In genomic region chrX:50198348-50198747, GRCh38 we compare ENCODE assay signal across 20 cellular contexts. TPM values are rescaled to one million over a fixed set of nuclear protein-coding genes. Genes with fewer than 3 reads are reported as not detected.
A peak's percentile ranks its signal among the peaks of the same experiment; 100 is the strongest.
DNase-seq lines count a peak whose midpoint lies in the region; ATAC-seq, FAIRE-seq and TF ChIP-seq lines count a peak whose summit lies in the region.
"Had no signal": no experiment of that assay in that cellular context is flagged by ENCODE, and none has a peak within 500 bp of the region (broad histone marks: within the 10 kb centered on the region; RNA-seq: fewer than 3 reads in every experiment).

No MANE protein-coding gene starts in this region.

- H3K36me3 Mint-ChIP-seq in CD8-positive, alpha-beta T cell = no peaks in the 10 kb centered on the region
- H3K36me3 Mint-ChIP-seq: CD4-positive, alpha-beta memory T cell had no signal

- no peaks in the 10 kb centered on the region for H3K9me3 ChIP-seq in endothelial cell of umbilical vein (replicated peaks; ENCODE audit: control insufficient read depth, insufficient read depth, low read length)
- H3K9me3 ChIP-seq in CD8-positive, alpha-beta T cell (ENCODE audit: low read length) = no peaks in the 10 kb centered on the region
- H3K9me3 ChIP-seq: BLaER1 had no signal

- ATAC-seq in CD8-positive, alpha-beta T cell = no peak
- ATAC-seq in GM21576 (IDR thresholded peaks at IDR 0.05; ENCODE audit: unreplicated experiment) = no peak
- ATAC-seq: Panc1, Right ventricle myocardium inferior had no signal

- no peaks in the 10 kb centered on the region for H4K20me1 ChIP-seq in endothelial cell of umbilical vein (replicated peaks; ENCODE audit: control insufficient read depth, extremely low read depth, insufficient read depth, low read length)
- H4K20me1 ChIP-seq: BLaER1 had no signal

- H3K36me3 ChIP-seq in endothelial cell of umbilical vein (ENCODE audit: control insufficient read depth in 2 of 2, extremely low read depth in 1 of 2, insufficient read depth in 2 of 2, low read length in 2 of 2) = no peaks in the 10 kb centered on the region
- no peaks in the 10 kb centered on the region for H3K36me3 ChIP-seq in CD8-positive, alpha-beta T cell (ENCODE audit: insufficient read depth, low read length)
- H3K36me3 ChIP-seq: BLaER1 had no signal

- TF ChIP-seq CTCF in endothelial cell of umbilical vein (IDR thresholded peaks at IDR 0.05; ENCODE audit: extremely low read depth in 1 of 2, insufficient read depth in 1 of 2, low read depth in 1 of 2, low read length in 2 of 2) = no peak
- TF ChIP-seq CTCF in CD8-positive, alpha-beta T cell (IDR thresholded peaks at IDR 0.05) = no peak
- no peak for TF ChIP-seq CTCF in GM13976 (IDR thresholded peaks at IDR 0.05; ENCODE audit: borderline replicate concordance, control extremely low read depth, extremely low read depth, insufficient read depth, missing control alignments)

- no peak overlapping the region for H3K9ac ChIP-seq in endothelial cell of umbilical vein (replicated peaks; ENCODE audit: extremely low read depth, insufficient read depth, low read length)
- H3K9ac ChIP-seq: BLaER1, KMS-11 had no signal

- H3K27me3 ChIP-seq in endothelial cell of umbilical vein (ENCODE audit: control insufficient read depth in 2 of 2, insufficient read depth in 2 of 2, low read length in 2 of 2) = no peaks in the 10 kb centered on the region
- no peaks in the 10 kb centered on the region for H3K27me3 ChIP-seq in CD8-positive, alpha-beta T cell (ENCODE audit: insufficient read depth, low read length)

- no peaks in the 10 kb centered on the region for H3K79me2 ChIP-seq in endothelial cell of umbilical vein (ENCODE audit: control insufficient read depth, insufficient read depth, low read length)

- POLR2A ChIA-PET in endothelial cell of umbilical vein (lab: Charles Lee) = no interaction called here
- POLR2A ChIA-PET in CD8-positive, alpha-beta T cell (lab: Charles Lee) = no interaction called here

- peak; percentile 51 for FAIRE-seq in GM12892 (lab: Jason Lieb, UNC)
- FAIRE-seq in endothelial cell of umbilical vein (lab: Jason Lieb, UNC) = no peak
- FAIRE-seq: A204.1, D721Med had no signal

- H3K27me3 Mint-ChIP-seq in CD8-positive, alpha-beta T cell (ENCODE audit: low read depth) = peaks cover 8% of the 10 kb centered on the region

- H3K27ac ChIP-seq in endothelial cell of umbilical vein (ENCODE audit: insufficient read depth, low read depth, low read length) = peak overlapping the region; percentile 18
- no peak overlapping the region for H3K27ac ChIP-seq in CD8-positive, alpha-beta T cell (ENCODE audit: low read depth, low read length)
- H3K27ac ChIP-seq: BLaER1, KMS-11, SK-N-MC had no signal

- dilution Hi-C loops in endothelial cell of umbilical vein (cut with MboI; ENCODE audit: extremely low pct_ligation_motif_present, low sequenced_read_pairs) = no loop called here

- no peak overlapping the region for H2AFZ ChIP-seq in endothelial cell of umbilical vein (ENCODE audit: low read depth, low read length)

- no peak overlapping the region for H3K4me3 ChIP-seq in endothelial cell of umbilical vein (replicated peaks in 1 of 3; ENCODE audit: insufficient read depth in 1 of 3, low read depth in 1 of 3, low read length in 3 of 3)
- H3K4me3 ChIP-seq in CD8-positive, alpha-beta T cell (ENCODE audit: low read depth, low read length) = no peak overlapping the region
- H3K4me3 ChIP-seq: BLaER1, SK-N-MC had no signal

- no peak overlapping the region for H3K27ac Mint-ChIP-seq in CD8-positive, alpha-beta T cell
- H3K27ac Mint-ChIP-seq: CD4-positive, alpha-beta memory T cell; H9 had no signal

- CTCF ChIA-PET in endothelial cell of umbilical vein (lab: Charles Lee) = interaction anchor here (1.2 to 1.7 kb wide), 2 partner anchors 98 to 314 kb away, joined by 4 to 5 read pairs; no protein-coding TSS in a partner anchor
- CTCF ChIA-PET in CD8-positive, alpha-beta T cell (lab: Charles Lee) = no interaction called here

- intact Hi-C loops in endothelial cell of umbilical vein (cut with micrococcal nuclease) = no loop called here
- intact Hi-C loops in CD8-positive, alpha-beta T cell (cut with DNase I, micrococcal nuclease) = no loop called here

- no peak overlapping the region for H3K4me2 ChIP-seq in endothelial cell of umbilical vein (ENCODE audit: insufficient read depth, low read length)
- H3K4me2 ChIP-seq: BLaER1, KMS-11 had no signal

- BruUV-seq in endothelial cell of umbilical vein (replicated peaks; lab: Mats Ljungman, UMichigan) = no TSS peak

- no peak overlapping the region for H3K4me3 Mint-ChIP-seq in CD8-positive, alpha-beta T cell
- H3K4me3 Mint-ChIP-seq: CD4-positive, alpha-beta memory T cell; H9 had no signal

- in situ Hi-C loops in GM13976 (cut with MboI; ENCODE audit: low sequenced_read_pairs, unreplicated experiment) = no loop called here

- H3K9me3 Mint-ChIP-seq in CD8-positive, alpha-beta T cell = no peaks in the 10 kb centered on the region
- H3K9me3 Mint-ChIP-seq: CD4-positive, alpha-beta memory T cell had no signal

- no peaks in the 10 kb centered on the region for H3K9me1 ChIP-seq in endothelial cell of umbilical vein (replicated peaks; ENCODE audit: control insufficient read depth, extremely low read depth, insufficient read depth, low read length)

- peaks cover 24% of the 10 kb centered on the region for H3K4me1 ChIP-seq in endothelial cell of umbilical vein (ENCODE audit: control insufficient read depth, extremely low read depth, insufficient read depth, low read length)
- H3K4me1 ChIP-seq in CD8-positive, alpha-beta T cell (ENCODE audit: insufficient read depth, low read length) = peaks cover under 1% of the 10 kb centered on the region
- H3K4me1 ChIP-seq: BLaER1 had no signal

- DNase-seq in A172 (ENCODE audit: low spot score) = peak; percentile 1
- no peak for DNase-seq in GM12892 (ENCODE audit: insufficient read length)
- peak; percentile 27 for DNase-seq in RPMI7951 (ENCODE audit: low read depth)
- no peak for DNase-seq in endothelial cell of umbilical vein (ENCODE audit: low read depth, low spot score)
- no peak for DNase-seq in CD8-positive, alpha-beta T cell
- no peak for DNase-seq in stimulated activated CD4-positive, alpha-beta T cell treated with anti-CD3 and anti-CD28 coated beads, Interleukin-12 subunit alpha, Interleukin-12 subunit beta, amount 100 ng/mL, for 4 hours
- no peak for DNase-seq in GM13976 (ENCODE audit: low spot score)
- DNase-seq: CD4-positive, alpha-beta memory T cell; H9; MV-4-11; NCI-H1694 treated with DMSO at 0.1 percent for 48 hours; NCI-H510A had no signal

- no peak for TF ChIP-seq POLR2A in GM12892 (IDR thresholded peaks at IDR 0.05; ENCODE audit: low read depth, low read length)
- TF ChIP-seq POLR2A in endothelial cell of umbilical vein (IDR thresholded peaks at IDR 0.05; ENCODE audit: low read depth, low read length) = no peak

- no peaks in the 10 kb centered on the region for H3K4me1 Mint-ChIP-seq in CD8-positive, alpha-beta T cell (ENCODE audit: low read depth)
- H3K4me1 Mint-ChIP-seq: H9 had no signal

TF ChIP-seq in endothelial cell of umbilical vein, 7 proteins besides CTCF, POLR2A, EP300 and RAD21:
- peak; percentile 42 for TF ChIP-seq GATA2 (IDR thresholded peaks at IDR 0.05; ENCODE audit: insufficient read depth, insufficient read length, low read depth, low read length)
- no peak for TF ChIP-seq POLR2AphosphoS5 (IDR thresholded peaks at IDR 0.05; ENCODE audit: insufficient read depth, low read depth, low read length)
- no peak for TF ChIP-seq FOS (IDR thresholded peaks at IDR 0.05; ENCODE audit: borderline replicate concordance, insufficient read depth, low read length)
- TF ChIP-seq JUN (IDR thresholded peaks at IDR 0.05; ENCODE audit: borderline replicate concordance, insufficient read depth, insufficient read length, low read depth) = peak; percentile 4
- TF ChIP-seq MYC (IDR thresholded peaks at IDR 0.05; ENCODE audit: low read depth, low read length) = no peak
- TF ChIP-seq MAX (IDR thresholded peaks at IDR 0.05; ENCODE audit: insufficient read depth, insufficient read length) = no peak
- TF ChIP-seq EZH2 (IDR thresholded peaks at IDR 0.05; ENCODE audit: borderline replicate concordance, low read depth, low read length, severe bottlenecking) = no peak
TF ChIP-seq in endothelial cell of umbilical vein: peak in this region for 2.

RNA-seq across cellular contexts. Expression of gene AKAP4, which starts 2.5 kb away (rescaled TPM):
- not detected in 2 replicates for total RNA-seq in A172 (2014; rRNA removed; shearing (Covaris generic))
- not detected for polyA plus RNA-seq in GM12892 (2012; ENCODE audit: missing spikeins)
- total RNA-seq in RPMI7951 (2014; rRNA removed; shearing (Covaris generic)) = not detected in 2 replicates
- total RNA-seq in endothelial cell of umbilical vein = not detected in 2 replicates
- polyA plus RNA-seq in endothelial cell of umbilical vein = not detected in 2 replicates
- polyA plus RNA-seq in endothelial cell of umbilical vein (2011; cell fraction: cytosol; rRNA removed) = not detected in 2 replicates
- polyA plus RNA-seq in endothelial cell of umbilical vein (2011; cell fraction: nucleus; rRNA removed) = 0.09 TPM in 1 of 2 replicates, not detected in the other
- not detected in 2 replicates for polyA plus RNA-seq in endothelial cell of umbilical vein (2012)
- polyA minus RNA-seq in endothelial cell of umbilical vein = not detected in 2 replicates
- not detected for polyA minus RNA-seq in endothelial cell of umbilical vein (2011; cell fraction: cytosol; rRNA and poly(A)+ RNA removed)
- not detected in 2 replicates for polyA minus RNA-seq in endothelial cell of umbilical vein (2011; cell fraction: nucleus; rRNA and poly(A)+ RNA removed)
- total RNA-seq in CD8-positive, alpha-beta T cell = not detected
- total RNA-seq: CD4-positive, alpha-beta memory T cell; H9; Right ventricle myocardium inferior had no signal
- polyA plus RNA-seq: CD4-positive, alpha-beta memory T cell had no signal

RNA-seq across cellular contexts. Expression of gene CCNB3, which starts 6.2 kb away (rescaled TPM):
- total RNA-seq in A172 (2014; rRNA removed; shearing (Covaris generic)) = 0.19 TPM in 1 of 2 replicates, not detected in the other
- not detected for polyA plus RNA-seq in GM12892 (2012; ENCODE audit: missing spikeins)
- 0.48 and 1.2 TPM in 2 replicates for total RNA-seq in RPMI7951 (2014; rRNA removed; shearing (Covaris generic))
- 0.32 and 0.77 TPM in 2 replicates for total RNA-seq in endothelial cell of umbilical vein
- polyA plus RNA-seq in endothelial cell of umbilical vein = 1.5 and 1.9 TPM in 2 replicates
- polyA plus RNA-seq in endothelial cell of umbilical vein (2011; cell fraction: cytosol; rRNA removed) = 1.3 and 1.6 TPM in 2 replicates
- 2.6 and 6.2 TPM in 2 replicates for polyA plus RNA-seq in endothelial cell of umbilical vein (2011; cell fraction: nucleus; rRNA removed)
- 0.37 and 1.3 TPM in 2 replicates for polyA plus RNA-seq in endothelial cell of umbilical vein (2012)
- polyA minus RNA-seq in endothelial cell of umbilical vein = 0.29 and 0.38 TPM in 2 replicates
- polyA minus RNA-seq in endothelial cell of umbilical vein (2011; cell fraction: cytosol; rRNA and poly(A)+ RNA removed) = 1.1 TPM
- polyA minus RNA-seq in endothelial cell of umbilical vein (2011; cell fraction: nucleus; rRNA and poly(A)+ RNA removed) = 0.34 and 1.4 TPM in 2 replicates
- total RNA-seq in CD8-positive, alpha-beta T cell = under 1 TPM in 1 of 2 experiments, not detected in 1; 0.49 TPM
- polyA plus RNA-seq: CD4-positive, alpha-beta memory T cell had no signal

Comparison
In these comparisons a context has a peak if more than half of its experiments do, and no peak if none do; other contexts are left out.
1. DNase-seq: peak in A172 (single experiment) and RPMI7951 (single experiment); none in GM12892 (single experiment), endothelial cell of umbilical vein (single experiment), CD8-positive, alpha-beta T cell (0 of 7), stimulated activated CD4-positive, alpha-beta T cell treated with anti-CD3 and anti-CD28 coated beads, Interleukin-12 subunit alpha, Interleukin-12 subunit beta, amount 100 ng/mL, for 4 hours (single experiment) and GM13976 (single experiment).